Comparison of ENCODE assay signal across 9 cellular contexts in genomic region chr5:137733922-137734695, GRCh38. TPM values are rescaled to one million over a fixed set of nuclear protein-coding genes. Genes with fewer than 3 reads are reported as not detected.
DNase-seq lines count a peak whose midpoint lies in the region; ATAC-seq and TF ChIP-seq lines count a peak whose summit lies in the region.
"Had no signal": no experiment of that assay in that cellular context is flagged by ENCODE, and none has a peak within 500 bp of the region (broad histone marks: within the 10 kb centered on the region; RNA-seq: fewer than 3 reads in every experiment).

No MANE protein-coding gene starts in this region.

- DNase-seq in natural killer cell (no peak), WTC11 (ENCODE audit: low spot score) (no peak), right lobe of liver (peak in 2 of 3 donors; percentile 22 to 76), cerebellar cortex (ENCODE audit: low spot score) (no peak)
- DNase-seq in natural killer cell treated with Interleukin-12 subunit alpha and Interleukin-12 subunit beta and Interleukin-15 and Interleukin-18, amount 100 ng/mL, for 72 hours (ENCODE audit: low spot score) = no peak

- TF ChIP-seq POLR2A in right lobe of liver (IDR thresholded peaks at IDR 0.05) = no peak

- TF ChIP-seq CTCF in natural killer cell (IDR thresholded peaks at IDR 0.05) (no peak), WTC11 (IDR thresholded peaks at IDR 0.05) (no peak), right lobe of liver (IDR thresholded peaks at IDR 0.05) (no peak)

- WGBS in right lobe of liver (ENCODE audit: insufficient coverage, low coverage, low lambda C conversion rate, missing lambda C conversion rate) = 35% methylated on average over 3 of the region's 4 CpGs

- H3K36me3 Mint-ChIP-seq in natural killer cell (no peaks in the 10 kb centered on the region), WTC11 (peaks cover 5% of the 10 kb centered on the region; the same call in 1 of the 2 replicates)
- H3K36me3 Mint-ChIP-seq in natural killer cell treated with Interleukin-12 subunit alpha and Interleukin-12 subunit beta and Interleukin-15 and Interleukin-18, amount 100 ng/mL, for 72 hours = no peaks in the 10 kb centered on the region
- H3K36me3 Mint-ChIP-seq: brain had no signal

- H3K27ac ChIP-seq in right lobe of liver = peak overlapping the region in 2 of 3 donors; percentile 67

- H3K4me1 ChIP-seq in right lobe of liver = peaks cover 0 to 52% (median 4%) of the 10 kb centered on the region in 4 donors

- H3K4me1 Mint-ChIP-seq in natural killer cell = no peaks in the 10 kb centered on the region
- H3K4me1 Mint-ChIP-seq in natural killer cell treated with Interleukin-12 subunit alpha and Interleukin-12 subunit beta and Interleukin-15 and Interleukin-18, amount 100 ng/mL, for 72 hours (ENCODE audit: low read depth in 2 of 2) = peaks cover 0 to 3% of the 10 kb centered on the region in 2 donors
- peaks cover 3% of the 10 kb centered on the region for H3K4me1 Mint-ChIP-seq in WTC11
- H3K4me1 Mint-ChIP-seq: brain had no signal

- H3K4me3 ChIP-seq in right lobe of liver = peak overlapping the region in 1 of 3 donors; percentile 60

- H3K27ac Mint-ChIP-seq in natural killer cell = no peak overlapping the region
- H3K27ac Mint-ChIP-seq in natural killer cell treated with Interleukin-12 subunit alpha and Interleukin-12 subunit beta and Interleukin-15 and Interleukin-18, amount 100 ng/mL, for 72 hours = no peak overlapping the region
- peak overlapping the region; percentile 16; the same call in 1 of the 2 replicates for H3K27ac Mint-ChIP-seq in WTC11

- intact Hi-C loops in natural killer cell (cut with micrococcal nuclease) (no loop called here), right lobe of liver (cut with DNase I) (loop anchor here in 1 of 2 donors (5.0 kb wide), 1 partner anchor 67 kb away; no protein-coding TSS in a partner anchor)

- H3K4me3 Mint-ChIP-seq in natural killer cell = no peak overlapping the region
- no peak overlapping the region for H3K4me3 Mint-ChIP-seq in natural killer cell treated with Interleukin-12 subunit alpha and Interleukin-12 subunit beta and Interleukin-15 and Interleukin-18, amount 100 ng/mL, for 72 hours
- no peak overlapping the region for H3K4me3 Mint-ChIP-seq in WTC11
- H3K4me3 Mint-ChIP-seq: brain had no signal

- POLR2A ChIA-PET in WTC11 (lab: Charles Lee) = no interaction called here

- no peaks in the 10 kb centered on the region for H3K36me3 ChIP-seq in right lobe of liver

- CTCF ChIA-PET in WTC11 (lab: Charles Lee) = interaction anchor here (1.2 to 3.0 kb wide), 2 partner anchors 74 to 105 kb away, joined by 3 to 50 read pairs; no protein-coding TSS in a partner anchor

- H3K27me3 ChIP-seq in right lobe of liver = no peaks in the 10 kb centered on the region

- H3K9me3 Mint-ChIP-seq in natural killer cell (no peaks in the 10 kb centered on the region), WTC11 (peaks cover 12% of the 10 kb centered on the region)
- H3K9me3 Mint-ChIP-seq in natural killer cell treated with Interleukin-12 subunit alpha and Interleukin-12 subunit beta and Interleukin-15 and Interleukin-18, amount 100 ng/mL, for 72 hours = peaks cover 2% of the 10 kb centered on the region

- peak in 2 of 3 donors; percentile 22 for ATAC-seq in natural killer cell
- ATAC-seq in natural killer cell treated with Interleukin-12 subunit alpha and Interleukin-12 subunit beta and Interleukin-15 and Interleukin-18, amount 100 ng/mL, for 72 hours = no peak
- no peak for ATAC-seq in WTC11
- ATAC-seq in right lobe of liver = peak; percentile 48 to 75 (median 71)
- no peak for ATAC-seq in GM21423 (IDR thresholded peaks at IDR 0.05; ENCODE audit: unreplicated experiment)
- no peak for ATAC-seq in HG02798 (IDR thresholded peaks at IDR 0.05; ENCODE audit: poor library complexity, unreplicated experiment)
- no peak for ATAC-seq in GM21737 (IDR thresholded peaks at IDR 0.05; ENCODE audit: unreplicated experiment)

- H3K27me3 Mint-ChIP-seq in natural killer cell (ENCODE audit: low read depth in 2 of 2) (no peaks in the 10 kb centered on the region), WTC11 (ENCODE audit: low read depth) (no peaks in the 10 kb centered on the region; the same call in 1 of the 2 replicates)
- H3K27me3 Mint-ChIP-seq in natural killer cell treated with Interleukin-12 subunit alpha and Interleukin-12 subunit beta and Interleukin-15 and Interleukin-18, amount 100 ng/mL, for 72 hours = peaks cover 0 to 3% of the 10 kb centered on the region in 2 donors
- H3K27me3 Mint-ChIP-seq: brain had no signal

- H3K9me3 ChIP-seq in right lobe of liver = no peaks in the 10 kb centered on the region

TF ChIP-seq in WTC11, 78 proteins besides CTCF, POLR2A, EP300 and RAD21 (continues in another document):
- TF ChIP-seq TEAD4 (CRISPR knock-in tag; IDR thresholded peaks at IDR 0.05) (no peak), ELF4 (CRISPR knock-in tag; IDR thresholded peaks at IDR 0.05; ENCODE audit: low read depth) (no peak), NR2C2 (CRISPR knock-in tag; IDR thresholded peaks at IDR 0.05) (no peak), ZNF532 (CRISPR knock-in tag; IDR thresholded peaks at IDR 0.05; ENCODE audit: borderline replicate concordance) (no peak), ERG (CRISPR knock-in tag; IDR thresholded peaks at IDR 0.05) (no peak), PRRX2 (CRISPR knock-in tag; IDR thresholded peaks at IDR 0.05) (no peak)
- TF ChIP-seq, protein P1, sequence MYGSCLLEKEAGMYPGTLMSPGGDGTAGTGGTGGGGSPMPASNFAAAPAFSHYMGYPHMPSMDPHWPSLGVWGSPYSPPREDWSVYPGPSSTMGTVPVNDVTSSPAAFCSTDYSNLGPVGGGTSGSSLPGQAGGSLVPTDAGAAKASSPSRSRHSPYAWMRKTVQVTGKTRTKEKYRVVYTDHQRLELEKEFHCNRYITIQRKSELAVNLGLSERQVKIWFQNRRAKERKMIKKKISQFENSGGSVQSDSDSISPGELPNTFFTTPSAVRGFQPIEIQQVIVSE (CRISPR knock-in tag; IDR thresholded peaks at IDR 0.05; ENCODE audit: borderline replicate concordance) = no peak
- TF ChIP-seq, protein P2, sequence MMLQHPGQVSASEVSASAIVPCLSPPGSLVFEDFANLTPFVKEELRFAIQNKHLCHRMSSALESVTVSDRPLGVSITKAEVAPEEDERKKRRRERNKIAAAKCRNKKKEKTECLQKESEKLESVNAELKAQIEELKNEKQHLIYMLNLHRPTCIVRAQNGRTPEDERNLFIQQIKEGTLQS (CRISPR knock-in tag; conservative IDR thresholded peaks at IDR 0.05) = no peak

RNA-seq across cellular contexts. Expression of gene KLHL3, which starts 1.8 kb away (rescaled TPM):
- total RNA-seq in natural killer cell (10 to 100 TPM; 11.2 to 14.0 (median 13.2) TPM), WTC11 (2021) (14.7 to 18.2 TPM (median 15.7 TPM) in 3 replicates), right lobe of liver (1 to 10 TPM; 1.9 to 8.5 (median 3.3) TPM)
- total RNA-seq in natural killer cell treated with Interleukin-12 subunit alpha and Interleukin-12 subunit beta and Interleukin-15 and Interleukin-18, amount 100 ng/mL, for 72 hours = 1 to 10 TPM; 1.4 to 3.0 TPM

RNA-seq across cellular contexts. Expression of gene HNRNPA0, which starts 20.1 kb away (rescaled TPM):
- total RNA-seq in natural killer cell (10 to 100 TPM; 31.5 to 35.9 (median 33.5) TPM), WTC11 (2021) (65.6 to 66.6 TPM (median 66.0 TPM) in 3 replicates), right lobe of liver (1 to 10 TPM; 3.6 to 9.8 (median 8.1) TPM)
- 10 to 100 TPM; 28.7 to 31.2 TPM for total RNA-seq in natural killer cell treated with Interleukin-12 subunit alpha and Interleukin-12 subunit beta and Interleukin-15 and Interleukin-18, amount 100 ng/mL, for 72 hours

Comparison
In these comparisons a context has a peak if more than half of its experiments do, and no peak if none do; other contexts are left out.
1. ATAC-seq: peak in natural killer cell (2 of 3) and right lobe of liver (4 of 4); none in natural killer cell treated with Interleukin-12 subunit alpha and Interleukin-12 subunit beta and Interleukin-15 and Interleukin-18, amount 100 ng/mL, for 72 hours (0 of 2), WTC11 (single experiment), GM21423 (single experiment), HG02798 (single experiment) and GM21737 (single experiment).
2. DNase-seq: peak in right lobe of liver (2 of 3); none in natural killer cell (single experiment), natural killer cell treated with Interleukin-12 subunit alpha and Interleukin-12 subunit beta and Interleukin-15 and Interleukin-18, amount 100 ng/mL, for 72 hours (single experiment), WTC11 (single experiment) and cerebellar cortex (single experiment).